33 cellular contexts compared by ENCODE assay signal in genomic region chr1:248787430-248787829, GRCh38. TPM values are rescaled to one million over a fixed set of nuclear protein-coding genes. Genes with fewer than 3 reads are reported as not detected.
"Had no signal": no experiment of that assay in that cellular context is flagged by ENCODE, and none has a peak within 500 bp of the region (broad histone marks: within the 10 kb centered on the region; RNA-seq: fewer than 3 reads in every experiment).

No MANE protein-coding gene starts in this region.

- ATAC-seq: esophagus mucosa, gastrocnemius medialis, left ventricle myocardium superior, lower lobe of right lung, natural killer cell, pancreas, sciatic nerve had no signal

- H3K36me3 Mint-ChIP-seq: natural killer cell had no signal

- H3K4me2 ChIP-seq: smooth muscle cell had no signal

- H3K27ac Mint-ChIP-seq: dendritic cell treated with granulocyte-macrophage colony-stimulating factor and Interleukin-4, amounts not matched to agents 40 ng/mL and 50 ng/mL, for 4 days; endodermal cell; natural killer cell had no signal

- H3K4me3 ChIP-seq: colonic mucosa, gastrocnemius medialis, lower lobe of right lung, pancreas, smooth muscle cell, stomach, thyroid gland had no signal

- H3K4me3 Mint-ChIP-seq: dendritic cell treated with granulocyte-macrophage colony-stimulating factor and Interleukin-4, amounts not matched to agents 40 ng/mL and 50 ng/mL, for 4 days; endodermal cell; natural killer cell had no signal

- H3K4me1 ChIP-seq: colonic mucosa, gastrocnemius medialis, lower lobe of right lung, pancreas, thyroid gland had no signal

- H3K4me1 Mint-ChIP-seq: endodermal cell, natural killer cell had no signal

- DNase-seq: colonic mucosa; effector CD8-positive, alpha-beta T cell; endodermal cell; foreskin fibroblast; gastrocnemius medialis; head of caudate nucleus; left ventricle myocardium superior; lower lobe of right lung; natural killer cell; pancreas; stimulated activated CD4-positive, alpha-beta T cell treated with anti-CD3 and anti-CD28 coated beads, Interleukin-12 subunit alpha, Interleukin-12 subunit beta, amount 100 ng/mL, for 4 hours; stimulated activated CD4-positive, alpha-beta T cell treated with anti-CD3 and anti-CD28 coated beads, Interleukin-1b, Interleukin-23, amount 100 ng/mL, for 48 hours; stimulated activated CD4-positive, alpha-beta T cell treated with anti-CD3 and anti-CD28 coated beads, Interleukin-4, amount 100 ng/mL, for 1 hour; stimulated activated CD8-positive, alpha-beta memory T cell treated with anti-CD3 and anti-CD28 coated beads, Interleukin-4, amount 100 ng/mL, for 48 hours; stimulated activated naive CD4-positive, alpha-beta T cell; stomach; thyroid gland; trophoblast cell had no signal

- H3K36me3 ChIP-seq: colonic mucosa, gastrocnemius medialis, lower lobe of right lung, pancreas, stomach, thyroid gland had no signal

- H3K27ac ChIP-seq: epithelial cell of prostate, gastrocnemius medialis, lower lobe of right lung, pancreas, stomach, thyroid gland had no signal

- H3K9me3 ChIP-seq: colonic mucosa, gastrocnemius medialis, lower lobe of right lung, pancreas, stomach, thyroid gland had no signal

- H3K9me3 Mint-ChIP-seq: dendritic cell treated with granulocyte-macrophage colony-stimulating factor and Interleukin-4, amounts not matched to agents 40 ng/mL and 50 ng/mL, for 4 days; natural killer cell had no signal

- H3K27me3 ChIP-seq: colonic mucosa, gastrocnemius medialis, pancreas, thyroid gland had no signal

RNA-seq across cellular contexts. Expression of gene LYPD8, which starts 31.9 kb away (rescaled TPM):
- total RNA-seq: endodermal cell, esophagus mucosa, glomerular endothelial cell, left ventricle myocardium superior, lower lobe of right lung, mesenteric fat pad, natural killer cell, omental fat pad, pancreas, posterior vena cava, pulmonary artery endothelial cell, sciatic nerve, smooth muscle cell, subcutaneous adipose tissue, temporal lobe, thyroid gland, urinary bladder had no signal
- polyA plus RNA-seq: keratinocyte, neural cell, pancreas, smooth muscle cell, urinary bladder had no signal
